ENCODE assay signal across 8 cellular contexts in the genomic region with DNA sequence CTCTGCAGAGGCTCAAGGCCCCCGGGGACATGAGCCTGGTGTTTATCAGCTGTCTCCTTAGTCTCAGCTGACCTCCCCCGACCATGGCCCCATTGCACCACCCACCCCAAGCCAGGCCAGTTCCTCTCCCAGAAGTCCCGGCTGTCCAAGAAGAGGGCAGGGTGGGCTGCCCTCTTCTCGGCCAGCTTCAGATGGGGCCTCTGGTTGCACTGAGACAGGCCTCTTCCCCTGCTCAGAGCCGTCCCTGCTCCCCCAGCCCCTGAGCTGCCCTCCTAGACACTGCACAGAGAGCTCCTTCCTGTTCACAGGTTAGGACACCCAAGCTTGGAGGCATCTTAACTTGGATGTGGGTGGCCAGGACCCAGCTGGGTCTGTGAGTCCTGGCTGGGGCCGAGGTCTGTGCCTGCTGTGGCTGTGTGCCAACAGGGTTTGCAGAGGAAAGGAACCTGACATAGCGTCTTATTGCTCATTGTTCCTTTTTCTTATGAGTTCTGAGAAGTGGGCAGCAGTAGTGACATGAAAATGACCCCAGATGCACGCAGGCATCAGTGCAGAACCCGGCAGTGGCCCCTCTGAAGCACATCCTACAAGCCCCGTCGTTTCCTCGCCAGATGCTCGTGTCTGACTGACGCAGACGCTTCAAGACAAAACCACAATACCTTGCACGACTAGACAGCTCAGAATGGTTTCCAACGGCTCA. TPM values are rescaled to one million over a fixed set of nuclear protein-coding genes. Genes with fewer than 3 reads are reported as not detected.
A peak's percentile ranks its signal among the peaks of the same experiment; 100 is the strongest.
DNase-seq lines count a peak whose midpoint lies in the region; FAIRE-seq and TF ChIP-seq lines count a peak whose summit lies in the region.

No MANE protein-coding gene starts in this region.

- H4K5ac ChIP-seq in H1 (ENCODE audit: insufficient read length, low read depth, low read length) = no peak overlapping the region

- H3K14ac ChIP-seq in H1 (ENCODE audit: insufficient read length) = no peak overlapping the region

- H3K9me3 ChIP-seq in H1 (ENCODE audit: insufficient read depth in 2 of 2, low read depth in 1 of 2, low read length in 1 of 2) (no peaks in the 10 kb centered on the region), prostate gland (no peaks in the 10 kb centered on the region)

- H3K27me3 ChIP-seq in H1 (replicated peaks in 1 of 4; ENCODE audit: control insufficient read depth in 3 of 4, extremely low read depth in 1 of 4, insufficient read depth in 3 of 4, low read length in 3 of 4) (no peaks in the 10 kb centered on the region), prostate gland (replicated peaks; ENCODE audit: insufficient read depth) (no peaks in the 10 kb centered on the region)

- H3K4me3 ChIP-seq in H1 (ENCODE audit: extremely low read depth in 1 of 4, insufficient read depth in 2 of 4, low read depth in 3 of 4, low read length in 4 of 4) (peak overlapping the region in 2 of 4 experiments; percentile 30 to 57; a peak in 3 of 8 replicates), prostate gland (peak overlapping the region; percentile 31 to 40)

- H3K27ac Mint-ChIP-seq in IgD-negative memory B cell = peak overlapping the region; percentile 94 to 100 (median 99)
- peak overlapping the region; percentile 98 for H3K27ac Mint-ChIP-seq in activated CD4-positive, alpha-beta memory T cell treated with anti-CD3 and anti-CD28 coated beads for 36 hours

- POLR2A ChIA-PET in activated CD4-positive, alpha-beta memory T cell treated with anti-CD3 and anti-CD28 coated beads for 36 hours (lab: Charles Lee) = interaction anchor here (0.5 to 2.8 kb wide), 12 partner anchors 7 to 229 kb away, joined by 3 to 12 read pairs (median 3); a partner anchor contains a TSS
- POLR2A ChIA-PET in H1 (lab: Charles Lee; ENCODE audit: partially characterized antibody) = interaction anchor here (1.4 to 1.8 kb wide), 2 partner anchors 14 to 28 kb away, joined by 3 to 9 read pairs; no protein-coding TSS in a partner anchor

- TF ChIP-seq POLR2A in GM12891 (IDR thresholded peaks at IDR 0.05; ENCODE audit: low read depth, low read length) = peak; percentile 80
- no peak for TF ChIP-seq POLR2A in H1 (IDR thresholded peaks at IDR 0.05; ENCODE audit: control extremely low read depth in 1 of 2, low read depth in 2 of 2, low read length in 2 of 2)
- no peak for TF ChIP-seq POLR2A in prostate gland (IDR thresholded peaks at IDR 0.05)

- intact Hi-C loops in activated CD4-positive, alpha-beta memory T cell treated with anti-CD3 and anti-CD28 coated beads for 36 hours (cut with micrococcal nuclease) = loop anchor here (1.0 to 5.0 kb wide), 5 partner anchors 9 to 336 kb away; a partner anchor contains a TSS
- intact Hi-C loops in prostate gland (cut with DNase I) = no loop called here

- H3K36me3 Mint-ChIP-seq in IgD-negative memory B cell = no peaks in the 10 kb centered on the region
- peaks cover 19% of the 10 kb centered on the region for H3K36me3 Mint-ChIP-seq in activated CD4-positive, alpha-beta memory T cell treated with anti-CD3 and anti-CD28 coated beads for 36 hours

- peaks cover 3% of the 10 kb centered on the region; the same call in 1 of the 2 replicates for H3K23me2 ChIP-seq in H1 (ENCODE audit: low read depth, low read length)

- H3K79me2 ChIP-seq in H1 (ENCODE audit: control insufficient read depth in 1 of 2, insufficient read depth in 2 of 2, low read length in 2 of 2) = peaks cover 0 to 23% of the 10 kb centered on the region in 2 experiments; a peak in 1 of 4 replicates

- 88% methylated on average over 16 of the region's 17 CpGs; no CpG with 5 or more reads in 1 of the 2 experiments for WGBS in H1 (ENCODE audit: extremely low coverage in 1 of 2, insufficient coverage in 1 of 2, insufficient read length in 1 of 2, insufficient replicate concordance in 2 of 2, low coverage in 1 of 2, low lambda C conversion rate in 2 of 2, missing lambda C conversion rate in 1 of 2), 2 experiments
- 53% methylated on average over 17 of the region's 17 CpGs for WGBS in prostate gland

- H2BK15ac ChIP-seq in H1 (ENCODE audit: low read length) = peak overlapping the region; percentile 72; the same call in 1 of the 2 replicates

- no peak overlapping the region for H3K56ac ChIP-seq in H1 (replicated peaks; ENCODE audit: insufficient read length, low read depth, low read length)

- no peak for DNase-seq in GM12891 (ENCODE audit: insufficient read length, low spot score)
- DNase-seq in activated CD4-positive, alpha-beta memory T cell treated with anti-CD3 and anti-CD28 coated beads for 36 hours = peak; percentile 89
- no peak for DNase-seq in H1 (ENCODE audit: low read depth in 1 of 2, low spot score in 2 of 2)
- no peak for DNase-seq in prostate gland (ENCODE audit: low spot score)
- no peak for DNase-seq in iPS-NIHi11 (ENCODE audit: low spot score)
- no peak for DNase-seq in A172 (ENCODE audit: low spot score)
- DNase-seq in SHP77 treated with DMSO at 0.1 percent for 48 hours (lab: John Stamatoyannopoulos, UW) = no peak

- peaks cover 21 to 34% of the 10 kb centered on the region in 2 experiments for H4K20me1 ChIP-seq in H1 (replicated peaks in 1 of 2; ENCODE audit: control insufficient read depth in 1 of 2, insufficient read depth in 2 of 2, low read length in 2 of 2)

- no peak overlapping the region for H4K91ac ChIP-seq in H1 (replicated peaks; ENCODE audit: insufficient read length, low read length)

- FAIRE-seq in GM12891 (lab: Jason Lieb, UNC) (no peak), H1 (lab: Jason Lieb, UNC) (no peak)

- H3K27ac ChIP-seq in H1 (ENCODE audit: low read depth, low read length) = no peak overlapping the region
- H3K27ac ChIP-seq in prostate gland = peak overlapping the region; percentile 75 to 83

- no peak overlapping the region for H3K23ac ChIP-seq in H1 (ENCODE audit: insufficient read length)

- peak overlapping the region; percentile 89; the same call in 1 of the 2 replicates for H4K8ac ChIP-seq in H1 (ENCODE audit: extremely low read depth, insufficient read depth, low read length)

- H3K18ac ChIP-seq in H1 (ENCODE audit: extremely low read depth, low read length) = no peak overlapping the region

- H2AK5ac ChIP-seq in H1 (ENCODE audit: low read depth, low read length) = no peak overlapping the region

- no peak overlapping the region for H2BK12ac ChIP-seq in H1 (ENCODE audit: low read depth, low read length)

- no peak overlapping the region for H2BK120ac ChIP-seq in H1 (replicated peaks; ENCODE audit: low read depth, low read length)

- H3K4me3 Mint-ChIP-seq in IgD-negative memory B cell = peak overlapping the region; percentile 81 to 96 (median 90)
- peak overlapping the region; percentile 87 for H3K4me3 Mint-ChIP-seq in activated CD4-positive, alpha-beta memory T cell treated with anti-CD3 and anti-CD28 coated beads for 36 hours

- H3K4me1 ChIP-seq in H1 (replicated peaks in 1 of 4; ENCODE audit: control insufficient read depth in 3 of 4, insufficient read depth in 4 of 4, low read length in 3 of 4) = peaks cover 2 to 20% (median 10%) of the 10 kb centered on the region in 4 experiments; a peak in 6 of 7 replicates
- H3K4me1 ChIP-seq in prostate gland (replicated peaks) = peaks cover 12% of the 10 kb centered on the region

- H3K4me2 ChIP-seq in H1 (ENCODE audit: insufficient read depth in 1 of 2, low read depth in 2 of 2, low read length in 2 of 2) = peak overlapping the region; percentile 41 to 67; a peak in 2 of 4 replicates

- no peak overlapping the region for H2AFZ ChIP-seq in H1 (ENCODE audit: low read length)

- no peak for TF ChIP-seq RAD21 in H1 (IDR thresholded peaks at IDR 0.05 in 1 of 2, conservative IDR thresholded peaks at IDR 0.05 in 1 of 2; ENCODE audit: low read depth in 2 of 2, low read length in 2 of 2)

- H3K36me3 ChIP-seq in H1 (ENCODE audit: control insufficient read depth in 2 of 4, insufficient read depth in 4 of 4, low read length in 3 of 4) = peaks cover 3 to 14% (median 5%) of the 10 kb centered on the region in 4 experiments; a peak in 4 of 8 replicates
- peaks cover 5 to 11% of the 10 kb centered on the region in 2 donors for H3K36me3 ChIP-seq in prostate gland

- no peaks in the 10 kb centered on the region for H3K9me3 Mint-ChIP-seq in IgD-negative memory B cell
- H3K9me3 Mint-ChIP-seq in activated CD4-positive, alpha-beta memory T cell treated with anti-CD3 and anti-CD28 coated beads for 36 hours = no peaks in the 10 kb centered on the region

- peaks cover 32 to 48% (median 37%) of the 10 kb centered on the region in 3 donors for H3K4me1 Mint-ChIP-seq in IgD-negative memory B cell
- peaks cover 42% of the 10 kb centered on the region for H3K4me1 Mint-ChIP-seq in activated CD4-positive, alpha-beta memory T cell treated with anti-CD3 and anti-CD28 coated beads for 36 hours (ENCODE audit: low read depth)

- CTCF ChIA-PET in activated CD4-positive, alpha-beta memory T cell treated with anti-CD3 and anti-CD28 coated beads for 36 hours (lab: Charles Lee) = interaction anchor here (0.6 to 2.1 kb wide), 7 partner anchors 13 to 261 kb away, joined by 3 to 11 read pairs (median 4); no protein-coding TSS in a partner anchor
- CTCF ChIA-PET in H1 (lab: Charles Lee; ENCODE audit: partially characterized antibody) = interaction anchor here (0.5 to 4.4 kb wide), 15 partner anchors 8 to 126 kb away, joined by 3 to 21 read pairs (median 4); no protein-coding TSS in a partner anchor

- H2BK5ac ChIP-seq in H1 (ENCODE audit: low read depth, low read length) = peak overlapping the region; percentile 52; the same call in 1 of the 2 replicates

- H3K4ac ChIP-seq in H1 (replicated peaks; ENCODE audit: insufficient read length, low read depth, low read length) = no peak overlapping the region

- TF ChIP-seq EP300 in H1 (IDR thresholded peaks at IDR 0.05; ENCODE audit: borderline replicate concordance in 1 of 2, low read depth in 2 of 2, low read length in 2 of 2) = no peak

- H3K9ac ChIP-seq in H1 (replicated peaks in 1 of 4; ENCODE audit: extremely low read depth in 1 of 4, low read depth in 3 of 4, low read length in 3 of 4) = no peak overlapping the region

- no peak for TF ChIP-seq CTCF in H1 (IDR thresholded peaks at IDR 0.05; ENCODE audit: control extremely low read depth in 1 of 3, insufficient read depth in 1 of 3, low read depth in 1 of 3, low read length in 3 of 3)
- TF ChIP-seq CTCF in prostate gland (IDR thresholded peaks at IDR 0.05) = no peak

- H3K27me3 Mint-ChIP-seq in IgD-negative memory B cell = no peaks in the 10 kb centered on the region
- H3K27me3 Mint-ChIP-seq in activated CD4-positive, alpha-beta memory T cell treated with anti-CD3 and anti-CD28 coated beads for 36 hours = no peaks in the 10 kb centered on the region

- no peak overlapping the region for H2BK20ac ChIP-seq in H1 (ENCODE audit: low read length)

- peaks cover 12% of the 10 kb centered on the region for H3K79me1 ChIP-seq in H1 (ENCODE audit: low read depth, low read length)

RNA-seq across cellular contexts. Expression of a gene that starts 5.5 kb away (rescaled TPM):
- polyA plus RNA-seq in GM12891 (2012; ENCODE audit: low read depth, missing spikeins) = 53.0 TPM
- polyA plus RNA-seq in IgD-negative memory B cell (28.0 TPM), H1 (2011; rRNA removed) (44.2 and 88.8 TPM in 2 replicates)
- 10 to 100 TPM; 88.6 to 89.2 TPM for total RNA-seq in activated CD4-positive, alpha-beta memory T cell treated with anti-CD3 and anti-CD28 coated beads for 36 hours
- total RNA-seq in H1 (2021; fragmentation: NEBNext Ultra II Directional; extraction: Animal tissue kit (Norgen Biotek cat#: 25700)) = 57.5 and 60.0 TPM in 2 replicates
- polyA plus RNA-seq in H1 (2011; cell fraction: cytosol; rRNA removed) = 59.7 TPM
- 170 TPM for polyA plus RNA-seq in H1 (2011; cell fraction: nucleus; rRNA removed)
- polyA plus RNA-seq in H1 (2012, experiment 1 of 2) = 38.3 to 63.0 TPM (median 60.8 TPM) in 4 replicates
- 46.4 TPM for polyA plus RNA-seq in H1 (2012, experiment 2 of 2)
- polyA plus RNA-seq in H1 (2013, experiment 1 of 2) = 46.6 TPM
- polyA plus RNA-seq in H1 (2013, experiment 2 of 2) = 45.5 TPM
- polyA minus RNA-seq in H1 (2011; rRNA and poly(A)+ RNA removed) = 17.2 and 19.0 TPM in 2 replicates
- polyA minus RNA-seq in H1 (2011; cell fraction: cytosol; rRNA and poly(A)+ RNA removed) = 23.3 TPM
- polyA minus RNA-seq in H1 (2011; cell fraction: nucleus; rRNA and poly(A)+ RNA removed) = 30.3 TPM
- total RNA-seq in prostate gland = 10 to 100 TPM; 39.1 to 43.1 TPM
- 18.9 and 19.2 TPM in 2 replicates for total RNA-seq in A172 (2014; rRNA removed; shearing (Covaris generic))

RNA-seq across cellular contexts. Expression of a gene that starts 9.6 kb away (rescaled TPM):
- polyA plus RNA-seq in GM12891 (2012; ENCODE audit: low read depth, missing spikeins) = 10.4 TPM
- 2.3 TPM for polyA plus RNA-seq in IgD-negative memory B cell
- total RNA-seq in activated CD4-positive, alpha-beta memory T cell treated with anti-CD3 and anti-CD28 coated beads for 36 hours = 10 to 100 TPM; 18.8 to 19.7 TPM
- 16.8 and 18.6 TPM in 2 replicates for total RNA-seq in H1 (2021; fragmentation: NEBNext Ultra II Directional; extraction: Animal tissue kit (Norgen Biotek cat#: 25700))
- polyA plus RNA-seq in H1 (2011; rRNA removed) = 25.1 and 34.1 TPM in 2 replicates
- 30.9 TPM for polyA plus RNA-seq in H1 (2011; cell fraction: cytosol; rRNA removed)
- 69.8 TPM for polyA plus RNA-seq in H1 (2011; cell fraction: nucleus; rRNA removed)
- 12.9 to 24.6 TPM (median 20.6 TPM) in 4 replicates for polyA plus RNA-seq in H1 (2012, experiment 1 of 2)
- 13.2 TPM for polyA plus RNA-seq in H1 (2012, experiment 2 of 2)
- 16.6 TPM for polyA plus RNA-seq in H1 (2013, experiment 1 of 2)
- polyA plus RNA-seq in H1 (2013, experiment 2 of 2) = 14.1 TPM
- polyA minus RNA-seq in H1 (2011; rRNA and poly(A)+ RNA removed) = 6.4 and 7.1 TPM in 2 replicates
- 6.4 TPM for polyA minus RNA-seq in H1 (2011; cell fraction: cytosol; rRNA and poly(A)+ RNA removed)
- 9.8 TPM for polyA minus RNA-seq in H1 (2011; cell fraction: nucleus; rRNA and poly(A)+ RNA removed)
- total RNA-seq in prostate gland = 10 to 100 TPM; 51.8 to 58.5 TPM
- total RNA-seq in A172 (2014; rRNA removed; shearing (Covaris generic)) = 8.0 and 9.5 TPM in 2 replicates

RNA-seq across cellular contexts. Expression of a gene that starts 20.7 kb away (rescaled TPM):
- polyA plus RNA-seq in GM12891 (2012; ENCODE audit: low read depth, missing spikeins) = 0.67 TPM
- not detected for polyA plus RNA-seq in IgD-negative memory B cell
- total RNA-seq in activated CD4-positive, alpha-beta memory T cell treated with anti-CD3 and anti-CD28 coated beads for 36 hours = 1 to 10 TPM; 3.3 to 3.5 TPM
- 5.0 and 5.4 TPM in 2 replicates for total RNA-seq in H1 (2021; fragmentation: NEBNext Ultra II Directional; extraction: Animal tissue kit (Norgen Biotek cat#: 25700))
- 3.5 and 6.0 TPM in 2 replicates for polyA plus RNA-seq in H1 (2011; rRNA removed)
- polyA plus RNA-seq in H1 (2011; cell fraction: cytosol; rRNA removed) = 4.2 TPM
- 8.3 TPM for polyA plus RNA-seq in H1 (2011; cell fraction: nucleus; rRNA removed)
- 3.9 to 6.9 TPM (median 5.9 TPM) in 4 replicates for polyA plus RNA-seq in H1 (2012, experiment 1 of 2)
- 4.1 TPM for polyA plus RNA-seq in H1 (2012, experiment 2 of 2)
- polyA plus RNA-seq in H1 (2013, experiment 1 of 2) = 4.8 TPM
- 5.1 TPM for polyA plus RNA-seq in H1 (2013, experiment 2 of 2)
- 0.78 and 0.91 TPM in 2 replicates for polyA minus RNA-seq in H1 (2011; rRNA and poly(A)+ RNA removed)
- 2.8 TPM for polyA minus RNA-seq in H1 (2011; cell fraction: cytosol; rRNA and poly(A)+ RNA removed)
- polyA minus RNA-seq in H1 (2011; cell fraction: nucleus; rRNA and poly(A)+ RNA removed) = 2.8 TPM
- 1 to 10 TPM; 7.5 to 9.5 TPM for total RNA-seq in prostate gland
- total RNA-seq in A172 (2014; rRNA removed; shearing (Covaris generic)) = 1.4 and 1.5 TPM in 2 replicates

RNA-seq across cellular contexts. Expression of a gene that starts 53.6 kb away (rescaled TPM):
- 25.2 TPM for polyA plus RNA-seq in GM12891 (2012; ENCODE audit: low read depth, missing spikeins)
- polyA plus RNA-seq in IgD-negative memory B cell = 17.0 TPM
- 10 to 100 TPM; 41.4 to 43.8 TPM for total RNA-seq in activated CD4-positive, alpha-beta memory T cell treated with anti-CD3 and anti-CD28 coated beads for 36 hours
- 23.5 and 24.7 TPM in 2 replicates for total RNA-seq in H1 (2021; fragmentation: NEBNext Ultra II Directional; extraction: Animal tissue kit (Norgen Biotek cat#: 25700))
- polyA plus RNA-seq in H1 (2011; rRNA removed) = 24.2 and 33.6 TPM in 2 replicates
- 23.5 TPM for polyA plus RNA-seq in H1 (2011; cell fraction: cytosol; rRNA removed)
- polyA plus RNA-seq in H1 (2011; cell fraction: nucleus; rRNA removed) = 176 TPM
- polyA plus RNA-seq in H1 (2012, experiment 1 of 2) = 18.5 to 28.4 TPM (median 26.1 TPM) in 4 replicates
- 17.2 TPM for polyA plus RNA-seq in H1 (2012, experiment 2 of 2)
- polyA plus RNA-seq in H1 (2013, experiment 1 of 2) = 14.6 TPM
- 13.0 TPM for polyA plus RNA-seq in H1 (2013, experiment 2 of 2)
- polyA minus RNA-seq in H1 (2011; rRNA and poly(A)+ RNA removed) = 14.8 and 14.9 TPM in 2 replicates
- 13.8 TPM for polyA minus RNA-seq in H1 (2011; cell fraction: cytosol; rRNA and poly(A)+ RNA removed)
- 34.9 TPM for polyA minus RNA-seq in H1 (2011; cell fraction: nucleus; rRNA and poly(A)+ RNA removed)
- 100 to 1,000 TPM in 1 of 2 donors, 10 to 100 TPM in 1; 56.3 to 117 TPM for total RNA-seq in prostate gland
- 8.9 and 10.6 TPM in 2 replicates for total RNA-seq in A172 (2014; rRNA removed; shearing (Covaris generic))

RNA-seq across cellular contexts. Expression of a gene that starts 59.9 kb away (rescaled TPM):
- polyA plus RNA-seq in GM12891 (2012; ENCODE audit: low read depth, missing spikeins) = 32.6 TPM
- polyA plus RNA-seq in IgD-negative memory B cell (8.6 TPM), H1 (2011; rRNA removed) (11.2 and 18.8 TPM in 2 replicates)
- 10 to 100 TPM; 46.1 to 47.6 TPM for total RNA-seq in activated CD4-positive, alpha-beta memory T cell treated with anti-CD3 and anti-CD28 coated beads for 36 hours
- total RNA-seq in H1 (2021; fragmentation: NEBNext Ultra II Directional; extraction: Animal tissue kit (Norgen Biotek cat#: 25700)) = 21.2 and 26.4 TPM in 2 replicates
- polyA plus RNA-seq in H1 (2011; cell fraction: cytosol; rRNA removed) = 11.2 TPM
- 131 TPM for polyA plus RNA-seq in H1 (2011; cell fraction: nucleus; rRNA removed)
- polyA plus RNA-seq in H1 (2012, experiment 1 of 2) = 13.3 to 28.3 TPM (median 25.5 TPM) in 4 replicates
- 14.3 TPM for polyA plus RNA-seq in H1 (2012, experiment 2 of 2)
- polyA plus RNA-seq in H1 (2013, experiment 1 of 2) = 11.9 TPM
- polyA plus RNA-seq in H1 (2013, experiment 2 of 2) = 11.8 TPM
- 6.1 and 7.2 TPM in 2 replicates for polyA minus RNA-seq in H1 (2011; rRNA and poly(A)+ RNA removed)
- 11.4 TPM for polyA minus RNA-seq in H1 (2011; cell fraction: cytosol; rRNA and poly(A)+ RNA removed)
- polyA minus RNA-seq in H1 (2011; cell fraction: nucleus; rRNA and poly(A)+ RNA removed) = 34.8 TPM
- 10 to 100 TPM; 36.9 to 41.3 TPM for total RNA-seq in prostate gland
- 11.4 and 12.6 TPM in 2 replicates for total RNA-seq in A172 (2014; rRNA removed; shearing (Covaris generic))
